In genomic region chr9:120929392-120929791, GRCh38 we compare ENCODE assay signal across 1 cellular context.
TF ChIP-seq lines count a peak whose summit lies in the region.

No MANE protein-coding gene starts in this region.

TF ChIP-seq in GM23338, 12 proteins besides CTCF, POLR2A, EP300 and RAD21 (continued from another document):
- TF ChIP-seq, protein P1, sequence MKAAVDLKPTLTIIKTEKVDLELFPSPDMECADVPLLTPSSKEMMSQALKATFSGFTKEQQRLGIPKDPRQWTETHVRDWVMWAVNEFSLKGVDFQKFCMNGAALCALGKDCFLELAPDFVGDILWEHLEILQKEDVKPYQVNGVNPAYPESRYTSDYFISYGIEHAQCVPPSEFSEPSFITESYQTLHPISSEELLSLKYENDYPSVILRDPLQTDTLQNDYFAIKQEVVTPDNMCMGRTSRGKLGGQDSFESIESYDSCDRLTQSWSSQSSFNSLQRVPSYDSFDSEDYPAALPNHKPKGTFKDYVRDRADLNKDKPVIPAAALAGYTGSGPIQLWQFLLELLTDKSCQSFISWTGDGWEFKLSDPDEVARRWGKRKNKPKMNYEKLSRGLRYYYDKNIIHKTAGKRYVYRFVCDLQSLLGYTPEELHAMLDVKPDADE (IDR thresholded peaks at IDR 0.05), result no peak
- TF ChIP-seq, protein P2, sequence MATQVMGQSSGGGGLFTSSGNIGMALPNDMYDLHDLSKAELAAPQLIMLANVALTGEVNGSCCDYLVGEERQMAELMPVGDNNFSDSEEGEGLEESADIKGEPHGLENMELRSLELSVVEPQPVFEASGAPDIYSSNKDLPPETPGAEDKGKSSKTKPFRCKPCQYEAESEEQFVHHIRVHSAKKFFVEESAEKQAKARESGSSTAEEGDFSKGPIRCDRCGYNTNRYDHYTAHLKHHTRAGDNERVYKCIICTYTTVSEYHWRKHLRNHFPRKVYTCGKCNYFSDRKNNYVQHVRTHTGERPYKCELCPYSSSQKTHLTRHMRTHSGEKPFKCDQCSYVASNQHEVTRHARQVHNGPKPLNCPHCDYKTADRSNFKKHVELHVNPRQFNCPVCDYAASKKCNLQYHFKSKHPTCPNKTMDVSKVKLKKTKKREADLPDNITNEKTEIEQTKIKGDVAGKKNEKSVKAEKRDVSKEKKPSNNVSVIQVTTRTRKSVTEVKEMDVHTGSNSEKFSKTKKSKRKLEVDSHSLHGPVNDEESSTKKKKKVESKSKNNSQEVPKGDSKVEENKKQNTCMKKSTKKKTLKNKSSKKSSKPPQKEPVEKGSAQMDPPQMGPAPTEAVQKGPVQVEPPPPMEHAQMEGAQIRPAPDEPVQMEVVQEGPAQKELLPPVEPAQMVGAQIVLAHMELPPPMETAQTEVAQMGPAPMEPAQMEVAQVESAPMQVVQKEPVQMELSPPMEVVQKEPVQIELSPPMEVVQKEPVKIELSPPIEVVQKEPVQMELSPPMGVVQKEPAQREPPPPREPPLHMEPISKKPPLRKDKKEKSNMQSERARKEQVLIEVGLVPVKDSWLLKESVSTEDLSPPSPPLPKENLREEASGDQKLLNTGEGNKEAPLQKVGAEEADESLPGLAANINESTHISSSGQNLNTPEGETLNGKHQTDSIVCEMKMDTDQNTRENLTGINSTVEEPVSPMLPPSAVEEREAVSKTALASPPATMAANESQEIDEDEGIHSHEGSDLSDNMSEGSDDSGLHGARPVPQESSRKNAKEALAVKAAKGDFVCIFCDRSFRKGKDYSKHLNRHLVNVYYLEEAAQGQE (IDR thresholded peaks at IDR 0.05; ENCODE audit: unreplicated experiment), result no peak
- TF ChIP-seq ZNF331 (CRISPR knock-in tag; IDR thresholded peaks at IDR 0.05; ENCODE audit: low read depth) (no peak), NANOG (IDR thresholded peaks at IDR 0.05; ENCODE audit: borderline replicate concordance) (no peak), CREB1 (CRISPR knock-in tag; IDR thresholded peaks at IDR 0.05; ENCODE audit: low read depth) (no peak), EZH2 (IDR thresholded peaks at IDR 0.05; ENCODE audit: low read depth, unreplicated experiment) (no peak), POLR2AphosphoS5 (IDR thresholded peaks at IDR 0.05; ENCODE audit: low read depth) (no peak), EZH2phosphoT487 (IDR thresholded peaks at IDR 0.05; ENCODE audit: unreplicated experiment) (no peak)
